Comparison of ENCODE assay signal across 16 cellular contexts in genomic region chr10:124896751-124897150, GRCh38.
"Had no signal": no experiment of that assay in that cellular context is flagged by ENCODE, and none has a peak within 500 bp of the region (broad histone marks: within the 10 kb centered on the region; RNA-seq: fewer than 3 reads in every experiment).

No MANE protein-coding gene starts in this region.

- H3K27ac ChIP-seq: dorsolateral prefrontal cortex, heart left ventricle, right atrium auricular region, sigmoid colon had no signal

- H3K4me3 Mint-ChIP-seq: naive thymus-derived CD8-positive, alpha-beta T cell had no signal

- H3K27ac Mint-ChIP-seq: naive thymus-derived CD8-positive, alpha-beta T cell had no signal

- H3K36me3 Mint-ChIP-seq: naive thymus-derived CD8-positive, alpha-beta T cell had no signal

- H3K36me3 ChIP-seq: heart left ventricle, right atrium auricular region, sigmoid colon had no signal

- H3K4me1 Mint-ChIP-seq: naive thymus-derived CD8-positive, alpha-beta T cell had no signal

- H3K9me3 Mint-ChIP-seq: naive thymus-derived CD8-positive, alpha-beta T cell had no signal

- H3K4me3 ChIP-seq: dorsolateral prefrontal cortex, heart left ventricle, mucosa of descending colon, right atrium auricular region, sigmoid colon had no signal

- DNase-seq: cortex of kidney; effector CD8-positive, alpha-beta T cell; foreskin melanocyte; heart left ventricle; hippocampal formation; mesendoderm; mucosa of descending colon; naive thymus-derived CD8-positive, alpha-beta T cell; posterior cingulate gyrus; sigmoid colon; small intestine; stimulated activated CD4-positive, alpha-beta T cell treated with anti-CD3 and anti-CD28 coated beads, Interleukin-12 subunit alpha, Interleukin-12 subunit beta, amount 100 ng/mL, for 4 hours; stimulated activated naive CD4-positive, alpha-beta T cell treated with Interleukin-2 at 50 U/mL for 16 hours; trophoblast cell had no signal

- H3K27me3 ChIP-seq: dorsolateral prefrontal cortex, right atrium auricular region had no signal

- H3K9me3 ChIP-seq: heart left ventricle, mucosa of descending colon, right atrium auricular region, sigmoid colon had no signal
